ENCODE assay signal across 18 cellular contexts in the genomic region with DNA sequence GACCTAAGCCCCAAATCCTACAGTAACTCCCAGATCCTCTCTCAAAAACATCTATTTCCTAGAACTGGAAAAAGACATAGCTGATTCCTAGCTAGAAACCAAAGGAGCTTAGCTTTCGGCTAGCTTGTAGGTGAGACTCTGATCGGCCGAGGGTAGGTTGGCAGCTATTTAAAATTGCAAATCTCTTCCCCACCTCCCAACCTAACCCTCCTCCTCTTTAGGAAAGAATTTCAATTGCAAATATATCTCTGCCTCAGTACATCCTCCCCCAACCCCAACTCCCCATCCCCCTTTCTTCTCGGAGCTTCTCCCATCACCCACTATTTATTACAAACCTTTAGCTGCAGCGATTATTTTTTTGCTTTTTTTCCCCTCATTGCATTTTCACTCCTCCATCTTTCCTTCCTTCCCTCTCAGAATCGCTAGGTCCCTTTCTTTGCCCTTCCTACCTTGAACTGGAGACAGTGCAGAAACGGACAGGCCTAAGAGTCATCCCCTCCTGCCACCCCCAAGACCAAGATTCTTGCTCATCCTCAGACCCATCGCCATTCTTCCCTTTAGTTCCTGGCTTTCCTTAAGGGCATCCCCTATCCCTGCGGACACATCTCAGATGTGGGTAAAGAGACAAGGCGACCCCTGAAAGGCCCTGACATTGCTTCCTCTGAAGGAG. TPM values are rescaled to one million over a fixed set of nuclear protein-coding genes. Genes with fewer than 3 reads are reported as not detected.
DNase-seq lines count a peak whose midpoint lies in the region; ATAC-seq and TF ChIP-seq lines count a peak whose summit lies in the region.
"Had no signal": no experiment of that assay in that cellular context is flagged by ENCODE, and none has a peak within 500 bp of the region (broad histone marks: within the 10 kb centered on the region; RNA-seq: fewer than 3 reads in every experiment).

No MANE protein-coding gene starts in this region.

- H3K9ac ChIP-seq in iPS-15b (ENCODE audit: low read depth, low read length), result peak overlapping the region; percentile 93

- H3K36me3 ChIP-seq in left ventricle myocardium inferior, result no peaks in the 10 kb centered on the region
- no peaks in the 10 kb centered on the region for H3K36me3 ChIP-seq in right atrium auricular region
- peaks cover 25% of the 10 kb centered on the region for H3K36me3 ChIP-seq in iPS-15b (ENCODE audit: control insufficient read depth, insufficient read depth, low read length)
- H3K36me3 ChIP-seq: BE2C had no signal

- H3K27ac ChIP-seq in left ventricle myocardium inferior (replicated peaks) (peak overlapping the region; percentile 7), right atrium auricular region (no peak overlapping the region), substantia nigra (ENCODE audit: low read depth, low read length, poor library complexity, severe bottlenecking) (peak overlapping the region; percentile 75)
- H3K27ac ChIP-seq: coronary artery, epithelial cell of prostate, RWPE1 had no signal

- DNase-seq in left ventricle myocardium inferior (no peak), right atrium auricular region (ENCODE audit: low spot score) (no peak), substantia nigra (lab: John Stamatoyannopoulos, UW) (no peak)
- no peak for DNase-seq in natural killer cell treated with Interleukin-12 subunit alpha and Interleukin-12 subunit beta and Interleukin-15 and Interleukin-18, amount 100 ng/mL, for 72 hours (ENCODE audit: low spot score)
- DNase-seq: 8988T; activated CD4-positive, alpha-beta T cell treated with anti-CD3 and anti-CD28 coated beads, Interleukin-2, amount 50 U/mL, for 4 hours; activated naive CD4-positive, alpha-beta T cell treated with anti-CD3 and anti-CD28 coated beads, Interleukin-2, amount 10 ng/mL, durations not matched to agents 7 days and 5 days; BE2C; immature natural killer cell; mammary epithelial cell; NCI-H187 had no signal

- H3K4me3 ChIP-seq in left ventricle myocardium inferior, result no peak overlapping the region
- no peak overlapping the region for H3K4me3 ChIP-seq in right atrium auricular region
- H3K4me3 ChIP-seq in iPS-15b (ENCODE audit: low read depth, low read length), result peak overlapping the region; percentile 88
- H3K4me3 ChIP-seq: coronary artery had no signal

- intact Hi-C loops in left ventricle myocardium inferior (cut with micrococcal nuclease), result no loop called here

- no peaks in the 10 kb centered on the region for H3K9me3 Mint-ChIP-seq in natural killer cell treated with Interleukin-12 subunit alpha and Interleukin-12 subunit beta and Interleukin-15 and Interleukin-18, amount 100 ng/mL, for 72 hours
- H3K9me3 Mint-ChIP-seq: activated naive CD4-positive, alpha-beta T cell treated with anti-CD3 and anti-CD28 coated beads, Interleukin-2, amount 10 ng/mL, durations not matched to agents 7 days and 5 days; immature natural killer cell; neural crest cell had no signal

- H3K9me3 ChIP-seq in left ventricle myocardium inferior (replicated peaks), result no peaks in the 10 kb centered on the region
- H3K9me3 ChIP-seq in right atrium auricular region, result no peaks in the 10 kb centered on the region
- no peaks in the 10 kb centered on the region for H3K9me3 ChIP-seq in iPS-15b (ENCODE audit: control insufficient read depth, insufficient read depth, low read length)
- H3K9me3 ChIP-seq: BE2C had no signal

- no peak overlapping the region for H3K4me3 Mint-ChIP-seq in natural killer cell treated with Interleukin-12 subunit alpha and Interleukin-12 subunit beta and Interleukin-15 and Interleukin-18, amount 100 ng/mL, for 72 hours
- H3K4me3 Mint-ChIP-seq: activated naive CD4-positive, alpha-beta T cell treated with anti-CD3 and anti-CD28 coated beads, Interleukin-2, amount 10 ng/mL, durations not matched to agents 7 days and 5 days; immature natural killer cell; neural crest cell had no signal

- no peaks in the 10 kb centered on the region for H3K27me3 Mint-ChIP-seq in natural killer cell treated with Interleukin-12 subunit alpha and Interleukin-12 subunit beta and Interleukin-15 and Interleukin-18, amount 100 ng/mL, for 72 hours

- TF ChIP-seq CTCF in left ventricle myocardium inferior (IDR thresholded peaks at IDR 0.05; ENCODE audit: borderline replicate concordance) (no peak), right atrium auricular region (IDR thresholded peaks at IDR 0.05) (no peak)

- no peak for ATAC-seq in natural killer cell treated with Interleukin-12 subunit alpha and Interleukin-12 subunit beta and Interleukin-15 and Interleukin-18, amount 100 ng/mL, for 72 hours
- no peak for ATAC-seq in HG02798 (IDR thresholded peaks at IDR 0.05; ENCODE audit: poor library complexity, unreplicated experiment)

- H3K27ac Mint-ChIP-seq in natural killer cell treated with Interleukin-12 subunit alpha and Interleukin-12 subunit beta and Interleukin-15 and Interleukin-18, amount 100 ng/mL, for 72 hours, result no peak overlapping the region
- H3K27ac Mint-ChIP-seq: activated naive CD4-positive, alpha-beta T cell treated with anti-CD3 and anti-CD28 coated beads, Interleukin-2, amount 10 ng/mL, durations not matched to agents 7 days and 5 days; immature natural killer cell had no signal

- H3K27me3 ChIP-seq in left ventricle myocardium inferior (ENCODE audit: low read depth) (no peaks in the 10 kb centered on the region), right atrium auricular region (no peaks in the 10 kb centered on the region), iPS-15b (ENCODE audit: control insufficient read depth, insufficient read depth, low read length) (no peaks in the 10 kb centered on the region)
- H3K27me3 ChIP-seq: BE2C had no signal

- H3K36me3 Mint-ChIP-seq in natural killer cell treated with Interleukin-12 subunit alpha and Interleukin-12 subunit beta and Interleukin-15 and Interleukin-18, amount 100 ng/mL, for 72 hours, result no peaks in the 10 kb centered on the region
- H3K36me3 Mint-ChIP-seq: activated naive CD4-positive, alpha-beta T cell treated with anti-CD3 and anti-CD28 coated beads, Interleukin-2, amount 10 ng/mL, durations not matched to agents 7 days and 5 days had no signal

- H3K4me1 ChIP-seq in left ventricle myocardium inferior (no peaks in the 10 kb centered on the region), right atrium auricular region (peaks cover 0 to 8% of the 10 kb centered on the region in 2 donors), iPS-15b (ENCODE audit: control insufficient read depth, insufficient read depth, low read length) (peaks cover 22% of the 10 kb centered on the region)

- peaks cover 0 to 2% of the 10 kb centered on the region in 2 donors for H3K4me1 Mint-ChIP-seq in natural killer cell treated with Interleukin-12 subunit alpha and Interleukin-12 subunit beta and Interleukin-15 and Interleukin-18, amount 100 ng/mL, for 72 hours (ENCODE audit: low read depth in 2 of 2)
- H3K4me1 Mint-ChIP-seq: activated naive CD4-positive, alpha-beta T cell treated with anti-CD3 and anti-CD28 coated beads, Interleukin-2, amount 10 ng/mL, durations not matched to agents 7 days and 5 days; immature natural killer cell had no signal

RNA-seq across cellular contexts. Expression of a gene that starts 13.4 kb away (rescaled TPM):
- total RNA-seq in left ventricle myocardium inferior (0.74 TPM), right atrium auricular region (under 1 TPM; 0.59 to 0.85 TPM)
- total RNA-seq in natural killer cell treated with Interleukin-12 subunit alpha and Interleukin-12 subunit beta and Interleukin-15 and Interleukin-18, amount 100 ng/mL, for 72 hours, result 1 to 10 TPM; 2.8 to 4.9 TPM

RNA-seq across cellular contexts. Expression of a gene that starts 17.9 kb away (rescaled TPM):
- total RNA-seq in left ventricle myocardium inferior (17.2 TPM), right atrium auricular region (10 to 100 TPM; 22.6 to 27.3 TPM)
- total RNA-seq in natural killer cell treated with Interleukin-12 subunit alpha and Interleukin-12 subunit beta and Interleukin-15 and Interleukin-18, amount 100 ng/mL, for 72 hours, result 10 to 100 TPM; 10.6 to 11.7 TPM

RNA-seq across cellular contexts. Expression of a gene that starts 29.4 kb away (rescaled TPM):
- total RNA-seq in left ventricle myocardium inferior (10.4 TPM), right atrium auricular region (10 to 100 TPM in 1 of 2 donors, 1 to 10 TPM in 1; 6.6 to 18.8 TPM)
- total RNA-seq in natural killer cell treated with Interleukin-12 subunit alpha and Interleukin-12 subunit beta and Interleukin-15 and Interleukin-18, amount 100 ng/mL, for 72 hours, result 100 to 1,000 TPM; 151 to 229 TPM

RNA-seq across cellular contexts. Expression of a gene that starts 40.4 kb away (rescaled TPM):
- total RNA-seq in left ventricle myocardium inferior (0.19 TPM), right atrium auricular region (under 1 TPM in 1 of 2 donors, not detected in 1; 0.39 TPM)
- total RNA-seq in natural killer cell treated with Interleukin-12 subunit alpha and Interleukin-12 subunit beta and Interleukin-15 and Interleukin-18, amount 100 ng/mL, for 72 hours, result under 1 TPM in 1 of 2 donors, not detected in 1; 0.07 TPM
- total RNA-seq: G401 had no signal

Comparison
In these comparisons a context has a peak if more than half of its experiments do, and no peak if none do; other contexts are left out.
1. H3K27ac ChIP-seq: peak in left ventricle myocardium inferior (single experiment) and substantia nigra (single experiment); none in right atrium auricular region (0 of 2).
2. RNA of a gene that starts 29.4 kb away (total RNA-seq): 151 to 229 TPM in natural killer cell treated with Interleukin-12 subunit alpha and Interleukin-12 subunit beta and Interleukin-15 and Interleukin-18, amount 100 ng/mL, for 72 hours; 6.6 to 18.8 TPM in right atrium auricular region and 10.4 TPM in left ventricle myocardium inferior (single experiment); every median in the first group is over 4 times any median in the second.